24 cellular contexts compared by ENCODE assay signal in the genomic region with DNA sequence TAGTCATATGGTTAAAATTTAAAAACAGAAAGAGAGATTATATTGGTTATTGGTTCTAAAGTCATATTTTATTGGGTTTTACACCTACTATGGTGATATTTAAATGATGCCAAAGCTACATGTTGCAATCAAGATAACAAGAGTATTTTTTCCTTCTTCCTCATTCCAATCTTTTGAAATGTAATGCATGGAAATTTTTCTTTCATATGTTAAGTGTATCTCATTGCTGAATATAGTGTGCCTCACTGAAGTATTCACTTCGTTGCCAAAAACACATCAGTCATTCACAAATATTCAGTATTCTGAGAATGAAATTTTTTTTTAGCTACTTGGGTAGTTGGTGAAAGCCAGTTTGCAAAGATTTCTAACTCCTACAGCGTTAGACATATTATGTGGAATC. TPM values are rescaled to one million over a fixed set of nuclear protein-coding genes. Genes with fewer than 3 reads are reported as not detected.
DNase-seq lines count a peak whose midpoint lies in the region; ATAC-seq and TF ChIP-seq lines count a peak whose summit lies in the region.
"Had no signal": no experiment of that assay in that cellular context is flagged by ENCODE, and none has a peak within 500 bp of the region (broad histone marks: within the 10 kb centered on the region; RNA-seq: fewer than 3 reads in every experiment).

No MANE protein-coding gene starts in this region.

- H3K9ac ChIP-seq in HUES64 (ENCODE audit: low read depth, low read length): no peak overlapping the region

- TF ChIP-seq CTCF in AG04449 (IDR thresholded peaks at IDR 0.05; ENCODE audit: insufficient read depth, low read length, missing control alignments): no peak
- TF ChIP-seq CTCF in CD4-positive, alpha-beta T cell (IDR thresholded peaks at IDR 0.05): no peak

- CTCF ChIA-PET in AG04449 (lab: Yijun Ruan, JAX): interaction anchor here (0.8 to 1.9 kb wide), 4 partner anchors 9 to 76 kb away, joined by 3 to 6 read pairs (median 4); no protein-coding TSS in a partner anchor
- CTCF ChIA-PET in CD4-positive, alpha-beta T cell (lab: Charles Lee): no interaction called here
- CTCF ChIA-PET in activated CD4-positive, alpha-beta memory T cell treated with anti-CD3 and anti-CD28 coated beads for 36 hours (lab: Charles Lee): interaction anchor here (0.6 kb wide), 1 partner anchor 1356 kb away, joined by 5 read pairs; no protein-coding TSS in a partner anchor

- no peaks in the 10 kb centered on the region for H3K36me3 ChIP-seq in HUES64 (ENCODE audit: insufficient read depth, low read length)
- no peaks in the 10 kb centered on the region for H3K36me3 ChIP-seq in MG63
- H3K36me3 ChIP-seq: sigmoid colon, vagina had no signal

- H3K4me3 Mint-ChIP-seq in CD4-positive, alpha-beta T cell: no peak overlapping the region
- no peak overlapping the region for H3K4me3 Mint-ChIP-seq in activated CD4-positive, alpha-beta memory T cell treated with anti-CD3 and anti-CD28 coated beads for 36 hours
- H3K4me3 Mint-ChIP-seq: activated naive CD8-positive, alpha-beta T cell treated with anti-CD3 and anti-CD28 coated beads for 36 hours; activated T-cell treated with anti-CD3 and anti-CD28 coated beads, Interleukin-2, amount 50 U/mL, for 4 hours; CD4-positive, alpha-beta memory T cell; central memory CD8-positive, alpha-beta T cell had no signal

- no peak overlapping the region for H3K4me3 ChIP-seq in AG04449 (ENCODE audit: low read depth, low read length)
- no peak overlapping the region for H3K4me3 ChIP-seq in HUES64 (ENCODE audit: low read length)
- no peak overlapping the region for H3K4me3 ChIP-seq in MG63
- H3K4me3 ChIP-seq: sigmoid colon, vagina had no signal

- POLR2A ChIA-PET in AG04449 (lab: Yijun Ruan, JAX): interaction anchor here (0.7 kb wide), 1 partner anchor 40 kb away, joined by 3 read pairs; no protein-coding TSS in a partner anchor
- POLR2A ChIA-PET in CD4-positive, alpha-beta T cell (lab: Charles Lee): no interaction called here
- POLR2A ChIA-PET in activated CD4-positive, alpha-beta memory T cell treated with anti-CD3 and anti-CD28 coated beads for 36 hours (lab: Charles Lee): no interaction called here

- H3K27ac ChIP-seq in HUES64 (ENCODE audit: low read depth, low read length): peak overlapping the region; percentile 70
- H3K27ac ChIP-seq in CD4-positive, alpha-beta T cell (ENCODE audit: low read depth, low read length): no peak overlapping the region
- H3K27ac ChIP-seq: sigmoid colon, vagina had no signal

- H3K9me3 Mint-ChIP-seq in CD4-positive, alpha-beta T cell: no peaks in the 10 kb centered on the region
- no peaks in the 10 kb centered on the region for H3K9me3 Mint-ChIP-seq in activated CD4-positive, alpha-beta memory T cell treated with anti-CD3 and anti-CD28 coated beads for 36 hours
- H3K9me3 Mint-ChIP-seq: activated naive CD8-positive, alpha-beta T cell treated with anti-CD3 and anti-CD28 coated beads for 36 hours; activated T-cell treated with anti-CD3 and anti-CD28 coated beads, Interleukin-2, amount 50 U/mL, for 4 hours; CD4-positive, alpha-beta memory T cell; central memory CD8-positive, alpha-beta T cell had no signal

- H3K9me3 ChIP-seq in HUES64 (ENCODE audit: insufficient read depth, low read depth, low read length) (no peaks in the 10 kb centered on the region), MG63 (no peaks in the 10 kb centered on the region)
- H3K9me3 ChIP-seq in CD4-positive, alpha-beta T cell (ENCODE audit: control insufficient read depth, low read length): no peaks in the 10 kb centered on the region
- H3K9me3 ChIP-seq: sigmoid colon, vagina had no signal

- no peaks in the 10 kb centered on the region for H3K4me1 Mint-ChIP-seq in CD4-positive, alpha-beta T cell (ENCODE audit: low read depth)
- no peaks in the 10 kb centered on the region for H3K4me1 Mint-ChIP-seq in activated CD4-positive, alpha-beta memory T cell treated with anti-CD3 and anti-CD28 coated beads for 36 hours (ENCODE audit: low read depth)
- H3K4me1 Mint-ChIP-seq: activated naive CD8-positive, alpha-beta T cell treated with anti-CD3 and anti-CD28 coated beads for 36 hours; CD4-positive, alpha-beta memory T cell; central memory CD8-positive, alpha-beta T cell had no signal

- ATAC-seq in CD4-positive, alpha-beta T cell (ENCODE audit: poor library complexity): no peak
- ATAC-seq in HG03135 (IDR thresholded peaks at IDR 0.05; ENCODE audit: unreplicated experiment): no peak
- ATAC-seq: activated T-cell treated with anti-CD3 and anti-CD28 coated beads, Interleukin-2, amount 50 U/mL, for 4 hours; left ventricle myocardium superior had no signal

- no peaks in the 10 kb centered on the region for H3K27me3 Mint-ChIP-seq in CD4-positive, alpha-beta T cell
- H3K27me3 Mint-ChIP-seq in activated CD4-positive, alpha-beta memory T cell treated with anti-CD3 and anti-CD28 coated beads for 36 hours: no peaks in the 10 kb centered on the region
- H3K27me3 Mint-ChIP-seq: activated naive CD8-positive, alpha-beta T cell treated with anti-CD3 and anti-CD28 coated beads for 36 hours; CD4-positive, alpha-beta memory T cell; central memory CD8-positive, alpha-beta T cell had no signal

- 84% methylated on average over 1 of the region's 2 CpGs for WGBS in HUES64

- intact Hi-C loops in CD4-positive, alpha-beta T cell (cut with DNase I, micrococcal nuclease): no loop called here
- intact Hi-C loops in activated CD4-positive, alpha-beta memory T cell treated with anti-CD3 and anti-CD28 coated beads for 36 hours (cut with micrococcal nuclease): no loop called here

- H3K27me3 ChIP-seq in HUES64 (ENCODE audit: insufficient read depth, low read length) (no peaks in the 10 kb centered on the region), MG63 (no peaks in the 10 kb centered on the region)
- H3K27me3 ChIP-seq in CD4-positive, alpha-beta T cell (ENCODE audit: control insufficient read depth, insufficient read depth, low read length): no peaks in the 10 kb centered on the region
- H3K27me3 ChIP-seq: sigmoid colon, vagina had no signal

- H3K4me1 ChIP-seq in HUES64 (ENCODE audit: insufficient read depth, low read length): peaks cover 28% of the 10 kb centered on the region
- H3K4me1 ChIP-seq: sigmoid colon, vagina had no signal

- DNase-seq in AG04449 (ENCODE audit: low read depth, low spot score) (peak; percentile 36), astrocyte of the hippocampus (ENCODE audit: low read depth, low spot score) (peak; percentile 51), iris pigment epithelial cell (ENCODE audit: low read depth) (peak; percentile 80), MG63 (no peak)
- DNase-seq in CD4-positive, alpha-beta T cell: no peak
- DNase-seq in activated CD4-positive, alpha-beta memory T cell treated with anti-CD3 and anti-CD28 coated beads for 36 hours: no peak
- DNase-seq: ACHN; activated CD4-positive, alpha-beta T cell treated with anti-CD3 and anti-CD28 coated beads, Interleukin-2, amount 50 U/mL, for 48 hours; activated naive CD8-positive, alpha-beta T cell treated with anti-CD3 and anti-CD28 coated beads for 36 hours; activated T-cell treated with anti-CD3 and anti-CD28 coated beads, Interleukin-2, amount 50 U/mL, for 4 hours; CD4-positive, alpha-beta memory T cell; DMS79 treated with DMSO at 0.1 percent for 48 hours; foreskin melanocyte; KBM-7; left ventricle myocardium superior; NCI-H1092 treated with DMSO at 0.1 percent for 48 hours; NCI-H2171; NCI-H82; sigmoid colon; stimulated activated CD4-positive, alpha-beta T cell treated with anti-CD3 and anti-CD28 coated beads, Interleukin-1b, Interleukin-23, amount 100 ng/mL, for 48 hours had no signal

- H3K27ac Mint-ChIP-seq in CD4-positive, alpha-beta T cell: no peak overlapping the region
- no peak overlapping the region for H3K27ac Mint-ChIP-seq in activated CD4-positive, alpha-beta memory T cell treated with anti-CD3 and anti-CD28 coated beads for 36 hours
- H3K27ac Mint-ChIP-seq: activated naive CD8-positive, alpha-beta T cell treated with anti-CD3 and anti-CD28 coated beads for 36 hours; CD4-positive, alpha-beta memory T cell had no signal

- H3K36me3 Mint-ChIP-seq in CD4-positive, alpha-beta T cell (ENCODE audit: low read depth): no peaks in the 10 kb centered on the region
- H3K36me3 Mint-ChIP-seq in activated CD4-positive, alpha-beta memory T cell treated with anti-CD3 and anti-CD28 coated beads for 36 hours: no peaks in the 10 kb centered on the region
- H3K36me3 Mint-ChIP-seq: activated naive CD8-positive, alpha-beta T cell treated with anti-CD3 and anti-CD28 coated beads for 36 hours; CD4-positive, alpha-beta memory T cell had no signal

RNA-seq across cellular contexts. Expression of a gene that starts 19.5 kb away (rescaled TPM):
- polyA plus RNA-seq in HUES64 (2013, experiment 1 of 2): 7.6 TPM
- polyA plus RNA-seq in HUES64 (2013, experiment 2 of 2): 12.6 TPM
- total RNA-seq in CD4-positive, alpha-beta T cell: 1 to 10 TPM in 1 of 2 experiments, under 1 TPM in 1; 0.73 to 1.2 TPM
- total RNA-seq in MG63 (2014; rRNA removed; shearing (Covaris generic); ENCODE audit: low replicate concordance): 0.03 TPM in 1 of 2 replicates, not detected in the other
- total RNA-seq in activated CD4-positive, alpha-beta memory T cell treated with anti-CD3 and anti-CD28 coated beads for 36 hours: 1 to 10 TPM; 1.0 to 1.1 TPM

Comparison
In these comparisons a context has a peak if more than half of its experiments do, and no peak if none do; other contexts are left out.
1. DNase-seq: peak in AG04449 (single experiment), astrocyte of the hippocampus (single experiment) and iris pigment epithelial cell (single experiment); none in CD4-positive, alpha-beta T cell (0 of 10), MG63 (single experiment) and activated CD4-positive, alpha-beta memory T cell treated with anti-CD3 and anti-CD28 coated beads for 36 hours (single experiment).